Comparison of ENCODE assay signal across 10 cellular contexts in the genomic region with DNA sequence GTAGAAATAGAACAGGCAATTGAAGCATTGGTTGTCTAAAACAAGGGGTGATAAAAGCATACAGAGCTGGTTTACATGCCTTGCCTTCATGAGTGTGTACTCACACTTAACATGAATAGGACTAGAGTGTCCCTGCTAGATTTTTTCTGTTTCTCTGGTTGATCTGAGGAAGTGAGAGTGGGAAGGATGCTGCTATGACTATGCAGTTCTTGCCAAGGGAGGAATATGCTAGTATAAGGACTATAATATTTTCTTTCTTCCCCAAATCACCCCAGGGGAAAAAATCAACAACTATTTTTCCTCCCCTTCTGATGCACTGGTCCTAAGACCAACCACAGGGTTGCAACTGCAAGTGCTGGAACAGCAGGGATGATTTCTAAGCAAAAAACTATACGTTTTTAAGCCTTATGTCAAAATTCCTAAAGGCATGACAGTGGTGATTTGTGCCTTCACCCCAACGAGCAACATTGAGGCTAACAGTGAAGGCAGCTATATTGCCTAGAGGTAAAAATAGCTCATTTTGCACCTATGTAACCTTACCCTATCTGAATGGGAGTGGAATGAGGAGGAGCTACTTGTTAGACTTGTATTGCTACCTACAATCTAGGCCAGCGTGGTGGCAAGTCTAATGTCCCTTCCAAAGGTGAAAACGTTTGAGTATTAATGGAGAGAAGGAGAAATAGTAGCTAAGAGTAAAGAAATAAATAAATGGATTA. TPM values are rescaled to one million over a fixed set of nuclear protein-coding genes. Genes with fewer than 3 reads are reported as not detected.
A peak's percentile ranks its signal among the peaks of the same experiment; 100 is the strongest.
DNase-seq lines count a peak whose midpoint lies in the region; ATAC-seq and TF ChIP-seq lines count a peak whose summit lies in the region.
"Had no signal": no experiment of that assay in that cellular context is flagged by ENCODE, and none has a peak within 500 bp of the region (broad histone marks: within the 10 kb centered on the region; RNA-seq: fewer than 3 reads in every experiment).

No MANE protein-coding gene starts in this region.

- TF ChIP-seq CTCF in OCI-LY7 (conservative IDR thresholded peaks at IDR 0.05; ENCODE audit: low read length): no peak
- TF ChIP-seq CTCF in nephron (IDR thresholded peaks at IDR 0.05; ENCODE audit: unreplicated experiment in 3 of 3): no peak
- no peak for TF ChIP-seq CTCF in GM20000 (IDR thresholded peaks at IDR 0.05; ENCODE audit: extremely low read depth, missing control alignments)

- peaks cover 5% of the 10 kb centered on the region for H3K4me1 Mint-ChIP-seq in nephron
- H3K4me1 Mint-ChIP-seq in activated naive CD8-positive, alpha-beta T cell treated with anti-CD3 and anti-CD28 coated beads, Interleukin-2, amount 50 U/mL, for 24 hours: peaks cover 2% of the 10 kb centered on the region

- H4K20me1 ChIP-seq in OCI-LY7 (ENCODE audit: insufficient read depth, low read length): no peaks in the 10 kb centered on the region

- no peaks in the 10 kb centered on the region for H3K9me3 Mint-ChIP-seq in nephron
- H3K9me3 Mint-ChIP-seq in activated naive CD8-positive, alpha-beta T cell treated with anti-CD3 and anti-CD28 coated beads, Interleukin-2, amount 50 U/mL, for 24 hours: no peaks in the 10 kb centered on the region
- H3K9me3 Mint-ChIP-seq: activated T-helper 1 cell treated with anti-CD3 and anti-CD28 coated beads, Interleukin-12 subunit alpha, Interleukin-12 subunit beta, Interleukin-2, Interleukin-4 antibody, amounts not matched to agents 30 ng/mL and 10 ng/mL and 1 ng/mL, durations not matched to agents 14 hours and 24 hours and 36 hours had no signal

- no peaks in the 10 kb centered on the region for H3K36me3 Mint-ChIP-seq in nephron (ENCODE audit: low read depth)
- H3K36me3 Mint-ChIP-seq in activated naive CD8-positive, alpha-beta T cell treated with anti-CD3 and anti-CD28 coated beads, Interleukin-2, amount 50 U/mL, for 24 hours (ENCODE audit: low read depth): no peaks in the 10 kb centered on the region

- H3K4me2 ChIP-seq in OCI-LY7 (ENCODE audit: low read length): 0 out of 2 replicates have a peak overlapping the region, but pooled peaks have one; percentile 24

- DNase-seq in OCI-LY7 (ENCODE audit: low spot score): peak; percentile 25
- no peak for DNase-seq in DMS153 (lab: John Stamatoyannopoulos, UW)
- DNase-seq in activated CD4-positive, alpha-beta T cell treated with anti-CD3 and anti-CD28 coated beads for 1 hour: no peak
- no peak for DNase-seq in activated naive CD8-positive, alpha-beta T cell treated with anti-CD3 and anti-CD28 coated beads, Interleukin-2, amount 50 U/mL, for 24 hours
- DNase-seq in GM20000 (ENCODE audit: low spot score): no peak

- ATAC-seq in GM19035 (IDR thresholded peaks at IDR 0.05; ENCODE audit: unreplicated experiment) (peak; percentile 63), HG03025 (IDR thresholded peaks at IDR 0.05; ENCODE audit: low FRiP score, unreplicated experiment) (peak; percentile 66)
- ATAC-seq in activated naive CD8-positive, alpha-beta T cell treated with anti-CD3 and anti-CD28 coated beads, Interleukin-2, amount 50 U/mL, for 24 hours: no peak
- ATAC-seq: Right ventricle myocardium inferior had no signal

- intact Hi-C loops in OCI-LY7 (cut with micrococcal nuclease; ENCODE audit: unreplicated experiment): no loop called here

- H3K27ac Mint-ChIP-seq in nephron: peak overlapping the region; percentile 10 to 41 (median 28)
- H3K27ac Mint-ChIP-seq in activated naive CD8-positive, alpha-beta T cell treated with anti-CD3 and anti-CD28 coated beads, Interleukin-2, amount 50 U/mL, for 24 hours: no peak overlapping the region
- H3K27ac Mint-ChIP-seq: activated T-helper 1 cell treated with anti-CD3 and anti-CD28 coated beads, Interleukin-12 subunit alpha, Interleukin-12 subunit beta, Interleukin-2, Interleukin-4 antibody, amounts not matched to agents 30 ng/mL and 10 ng/mL and 1 ng/mL, durations not matched to agents 14 hours and 24 hours and 36 hours had no signal

- peak overlapping the region; percentile 84 for H2AFZ ChIP-seq in OCI-LY7 (ENCODE audit: low read length)

- no peaks in the 10 kb centered on the region for H3K36me3 ChIP-seq in OCI-LY7 (ENCODE audit: insufficient read depth, low read length)

- H3K27ac ChIP-seq in OCI-LY7 (ENCODE audit: low read depth, low read length, poor library complexity, severe bottlenecking): no peak overlapping the region

- no peaks in the 10 kb centered on the region for H3K9me3 ChIP-seq in OCI-LY7 (ENCODE audit: low read length)

- no peaks in the 10 kb centered on the region for H3K79me2 ChIP-seq in OCI-LY7 (ENCODE audit: insufficient read depth, low read depth, low read length)

- H3K4me3 ChIP-seq in OCI-LY7 (ENCODE audit: low read depth, low read length, poor library complexity, severe bottlenecking): no peak overlapping the region

- POLR2A ChIA-PET in OCI-LY7 (lab: Charles Lee): interaction anchor here (1.0 kb wide), 1 partner anchor 30 kb away, joined by 3 read pairs; no protein-coding TSS in a partner anchor

- no TSS peak for BruUV-seq in OCI-LY7 (replicated peaks; lab: Mats Ljungman, UMichigan)

- CTCF ChIA-PET in OCI-LY7 (lab: Charles Lee; ENCODE audit: unreplicated experiment): no interaction called here

- no peaks in the 10 kb centered on the region for H3K9me2 ChIP-seq in OCI-LY7 (ENCODE audit: insufficient read depth, low read length)

- H3K27me3 Mint-ChIP-seq in nephron (ENCODE audit: low read depth): peaks cover 4% of the 10 kb centered on the region
- no peaks in the 10 kb centered on the region for H3K27me3 Mint-ChIP-seq in activated naive CD8-positive, alpha-beta T cell treated with anti-CD3 and anti-CD28 coated beads, Interleukin-2, amount 50 U/mL, for 24 hours

- no peak overlapping the region for H3K4me3 Mint-ChIP-seq in nephron
- H3K4me3 Mint-ChIP-seq in activated naive CD8-positive, alpha-beta T cell treated with anti-CD3 and anti-CD28 coated beads, Interleukin-2, amount 50 U/mL, for 24 hours: no peak overlapping the region
- H3K4me3 Mint-ChIP-seq: activated T-helper 1 cell treated with anti-CD3 and anti-CD28 coated beads, Interleukin-12 subunit alpha, Interleukin-12 subunit beta, Interleukin-2, Interleukin-4 antibody, amounts not matched to agents 30 ng/mL and 10 ng/mL and 1 ng/mL, durations not matched to agents 14 hours and 24 hours and 36 hours had no signal

- peaks cover 7% of the 10 kb centered on the region for H3K4me1 ChIP-seq in OCI-LY7 (ENCODE audit: insufficient read depth, low read length, poor library complexity, severe bottlenecking)

RNA-seq across cellular contexts. Expression of a gene that starts 33.5 kb away (rescaled TPM):
- 27.9 and 34.1 TPM in 2 replicates for total RNA-seq in OCI-LY7 (2014; rRNA removed; shearing (Covaris generic))
- total RNA-seq in OCI-LY7 (2022): 43.8 and 44.2 TPM in 2 replicates

RNA-seq across cellular contexts. Expression of a gene that starts 35.7 kb away (rescaled TPM):
- 53.3 and 55.8 TPM in 2 replicates for total RNA-seq in OCI-LY7 (2014; rRNA removed; shearing (Covaris generic))
- 32.6 and 34.3 TPM in 2 replicates for total RNA-seq in OCI-LY7 (2022)
